Comparison of ENCODE assay signal across 1 cellular context in the genomic region with DNA sequence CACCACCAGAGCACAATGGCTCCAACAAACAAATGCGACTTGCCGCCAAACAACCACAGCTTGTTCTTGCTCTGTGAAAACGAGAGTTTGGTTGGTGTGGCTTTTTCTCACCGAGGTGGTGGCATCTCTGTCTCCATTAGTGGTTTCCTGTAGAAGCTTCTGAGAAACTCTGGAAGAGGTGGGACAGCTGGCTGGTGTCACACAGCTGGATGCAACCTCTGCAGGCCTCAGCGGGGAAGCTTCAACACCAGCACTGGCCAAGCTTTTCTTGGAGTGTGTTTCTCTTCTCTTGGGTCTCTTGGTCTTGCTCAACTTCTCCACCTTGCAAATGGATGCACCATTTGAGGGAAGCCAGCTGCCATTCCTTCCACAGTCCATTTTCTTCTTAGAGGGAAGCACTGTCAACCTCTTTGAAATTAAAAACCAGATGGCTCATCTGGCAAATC.
TF ChIP-seq lines count a peak whose summit lies in the region.

No MANE protein-coding gene starts in this region.

TF ChIP-seq in H1, 55 proteins besides CTCF, POLR2A, EP300 and RAD21:
- no peak for TF ChIP-seq ZNF274 (IDR thresholded peaks at IDR 0.05; ENCODE audit: borderline replicate concordance, extremely low read depth, low read length)
- no peak for TF ChIP-seq SIRT6 (IDR thresholded peaks at IDR 0.05; ENCODE audit: low read length)
- no peak for TF ChIP-seq CTBP2 (IDR thresholded peaks at IDR 0.05; ENCODE audit: borderline replicate concordance, insufficient read depth, insufficient read length, low read length)
- no peak for TF ChIP-seq YY1 (IDR thresholded peaks at IDR 0.05; ENCODE audit: low read depth, low read length)
- no peak for TF ChIP-seq JUND (IDR thresholded peaks at IDR 0.05; ENCODE audit: low read length)
- TF ChIP-seq SUZ12 (IDR thresholded peaks at IDR 0.05; ENCODE audit: low read length) = no peak
- no peak for TF ChIP-seq POLR2AphosphoS5 (IDR thresholded peaks at IDR 0.05; ENCODE audit: low read depth, low read length)
- TF ChIP-seq EGR1 (IDR thresholded peaks at IDR 0.05; ENCODE audit: borderline replicate concordance, low read depth, low read length) = no peak
- no peak for TF ChIP-seq MAFK (IDR thresholded peaks at IDR 0.05; ENCODE audit: low read depth, low read length)
- TF ChIP-seq RFX5 (IDR thresholded peaks at IDR 0.05; ENCODE audit: borderline replicate concordance, low read depth, low read length) = no peak
- TF ChIP-seq GTF2F1 (IDR thresholded peaks at IDR 0.05; ENCODE audit: borderline replicate concordance, low read depth, low read length) = no peak
- TF ChIP-seq, protein P1, sequence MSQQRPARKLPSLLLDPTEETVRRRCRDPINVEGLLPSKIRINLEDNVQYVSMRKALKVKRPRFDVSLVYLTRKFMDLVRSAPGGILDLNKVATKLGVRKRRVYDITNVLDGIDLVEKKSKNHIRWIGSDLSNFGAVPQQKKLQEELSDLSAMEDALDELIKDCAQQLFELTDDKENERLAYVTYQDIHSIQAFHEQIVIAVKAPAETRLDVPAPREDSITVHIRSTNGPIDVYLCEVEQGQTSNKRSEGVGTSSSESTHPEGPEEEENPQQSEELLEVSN (IDR thresholded peaks at IDR 0.05) = no peak
- TF ChIP-seq, protein P2, sequence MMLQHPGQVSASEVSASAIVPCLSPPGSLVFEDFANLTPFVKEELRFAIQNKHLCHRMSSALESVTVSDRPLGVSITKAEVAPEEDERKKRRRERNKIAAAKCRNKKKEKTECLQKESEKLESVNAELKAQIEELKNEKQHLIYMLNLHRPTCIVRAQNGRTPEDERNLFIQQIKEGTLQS (IDR thresholded peaks at IDR 0.05; ENCODE audit: insufficient read depth, low read depth, low read length) = no peak
- TF ChIP-seq RXRA (IDR thresholded peaks at IDR 0.05; ENCODE audit: insufficient read depth, low read depth, low read length) = no peak
- no peak for TF ChIP-seq SRF (IDR thresholded peaks at IDR 0.05; ENCODE audit: low read depth, low read length)
